ENCODE assay signal across 8 cellular contexts in genomic region chr1:201022178-201022823, GRCh38. TPM values are rescaled to one million over a fixed set of nuclear protein-coding genes. Genes with fewer than 3 reads are reported as not detected.
DNase-seq lines count a peak whose midpoint lies in the region; ATAC-seq, FAIRE-seq and TF ChIP-seq lines count a peak whose summit lies in the region.

No MANE protein-coding gene starts in this region.

- H3K4me3 ChIP-seq in GM23338: peak overlapping the region; percentile 82
- peak overlapping the region; percentile 59 for H3K4me3 ChIP-seq in SJCRH30
- H3K4me3 ChIP-seq in fibroblast of pulmonary artery (replicated peaks; ENCODE audit: low read depth, low read length): peak overlapping the region; percentile 50
- H3K4me3 ChIP-seq in gastrocnemius medialis: peak overlapping the region in 3 of 4 donors; percentile 50 to 57 (median 57)

- peaks cover 79% of the 10 kb centered on the region for H3K4me1 Mint-ChIP-seq in GM23338

- DNase-seq in GM23338 (ENCODE audit: low spot score): no peak
- no peak for DNase-seq in SJCRH30
- no peak for DNase-seq in fibroblast of pulmonary artery (ENCODE audit: low read depth)
- DNase-seq in gastrocnemius medialis: no peak
- DNase-seq in D721Med (ENCODE audit: insufficient read length, low spot score): no peak
- DNase-seq in omental fat pad (ENCODE audit: low spot score): no peak

- peaks cover 41% of the 10 kb centered on the region for H3K79me2 ChIP-seq in GM23338 (replicated peaks; ENCODE audit: insufficient read depth)

- no peak for TF ChIP-seq CTCF in GM23338 (conservative IDR thresholded peaks at IDR 0.05; ENCODE audit: low read depth in 2 of 2)
- no peak for TF ChIP-seq CTCF in fibroblast of pulmonary artery (IDR thresholded peaks at IDR 0.05; ENCODE audit: low read length, missing control alignments)
- TF ChIP-seq CTCF in gastrocnemius medialis (IDR thresholded peaks at IDR 0.05 in 4 of 5, conservative IDR thresholded peaks at IDR 0.05 in 1 of 5): no peak
- no peak for TF ChIP-seq CTCF in D721Med (IDR thresholded peaks at IDR 0.05; ENCODE audit: insufficient read depth, missing control alignments)
- no peak for TF ChIP-seq CTCF in omental fat pad (IDR thresholded peaks at IDR 0.05)

- peaks cover 3% of the 10 kb centered on the region for H4K20me1 ChIP-seq in GM23338 (replicated peaks; ENCODE audit: insufficient read depth)

- in situ Hi-C loops in gastrocnemius medialis (cut with MboI; ENCODE audit: low sequenced_read_pairs in 4 of 4): no loop called here

- no peaks in the 10 kb centered on the region for H3K27me3 ChIP-seq in GM23338 (ENCODE audit: insufficient read depth)
- H3K27me3 ChIP-seq in SJCRH30: peaks cover 9% of the 10 kb centered on the region
- H3K27me3 ChIP-seq in gastrocnemius medialis: peaks cover 0 to 12% (median 0%) of the 10 kb centered on the region in 3 donors

- peaks cover 28% of the 10 kb centered on the region for H3K27me3 Mint-ChIP-seq in GM23338 (ENCODE audit: insufficient read depth, low read depth, poor library complexity)

- H3K4me3 Mint-ChIP-seq in GM23338: peak overlapping the region; percentile 83

- TF ChIP-seq POLR2A in gastrocnemius medialis (IDR thresholded peaks at IDR 0.05): no peak

- no peak overlapping the region for H3K27ac Mint-ChIP-seq in GM23338

- 0 out of 2 replicates have a peak, but pooled peaks cover 3% of the 10 kb centered on the region for H3F3A ChIP-seq in GM23338 (replicated peaks; ENCODE audit: low read depth)

- no peaks in the 10 kb centered on the region for H3K9me3 ChIP-seq in SJCRH30 (replicated peaks)
- H3K9me3 ChIP-seq in gastrocnemius medialis: no peaks in the 10 kb centered on the region

- no peak for FAIRE-seq in D721Med (lab: Jason Lieb, UNC)

- H3K36me3 Mint-ChIP-seq in GM23338 (ENCODE audit: low read depth): peaks cover 15% of the 10 kb centered on the region

- ATAC-seq in GM23338 (no peak), gastrocnemius medialis (no peak), HG03432 (IDR thresholded peaks at IDR 0.05; ENCODE audit: unreplicated experiment) (no peak), HG03439 (IDR thresholded peaks at IDR 0.05; ENCODE audit: unreplicated experiment) (no peak), omental fat pad (ENCODE audit: low FRiP score) (no peak)

- no peak overlapping the region for H3K27ac ChIP-seq in GM23338 (ENCODE audit: low read depth)
- H3K27ac ChIP-seq in SJCRH30: no peak overlapping the region
- H3K27ac ChIP-seq in gastrocnemius medialis: no peak overlapping the region

- no peaks in the 10 kb centered on the region for H3K9me2 ChIP-seq in GM23338 (ENCODE audit: insufficient read depth)

- no peaks in the 10 kb centered on the region for H3K9me3 Mint-ChIP-seq in GM23338

- H3K4me1 ChIP-seq in GM23338 (ENCODE audit: insufficient read depth) (peaks cover 64% of the 10 kb centered on the region), SJCRH30 (peaks cover 20% of the 10 kb centered on the region), gastrocnemius medialis (peaks cover 17 to 26% of the 10 kb centered on the region in 2 donors)

- H3K36me3 ChIP-seq in GM23338 (ENCODE audit: insufficient read depth) (peaks cover 7% of the 10 kb centered on the region; the same call in 1 of the 2 replicates), SJCRH30 (no peaks in the 10 kb centered on the region), gastrocnemius medialis (no peaks in the 10 kb centered on the region)

- peak overlapping the region; percentile 76; the same call in 1 of the 2 replicates for H2AFZ ChIP-seq in GM23338

- H3K4me2 ChIP-seq in GM23338: peak overlapping the region; percentile 98

- intact Hi-C loops in gastrocnemius medialis (cut with DNase I; ENCODE audit: low total_unique reads): loop anchor here (10.0 kb wide), 1 partner anchor 398 kb away; the partner anchor contains the start of gene KIF14

TF ChIP-seq in GM23338, 12 proteins besides CTCF, POLR2A, EP300 and RAD21:
- TF ChIP-seq CREB1 (CRISPR knock-in tag; IDR thresholded peaks at IDR 0.05; ENCODE audit: low read depth): no peak

RNA-seq across cellular contexts. Expression of gene KIF21B, which starts 1.2 kb away (rescaled TPM):
- 26.6 and 34.3 TPM in 2 replicates for total RNA-seq in GM23338 (2014; rRNA removed; shearing (Covaris generic))
- polyA plus RNA-seq in GM23338 (2016; fragmentation: Nextera tagmentation; extraction: Ambion mirVana): 4.6 and 5.3 TPM in 2 replicates
- total RNA-seq in SJCRH30 (2014; rRNA removed; shearing (Covaris generic)): 0.61 and 0.66 TPM in 2 replicates
- total RNA-seq in gastrocnemius medialis (under 1 TPM; 0.23 to 0.49 (median 0.36) TPM), omental fat pad (1 to 10 TPM in 3 of 4 donors, under 1 TPM in 1; 0.93 to 6.1 (median 3.7) TPM)
